Comparison of ENCODE assay signal across 8 cellular contexts in genomic region chr19:54189020-54189667, GRCh38. TPM values are rescaled to one million over a fixed set of nuclear protein-coding genes. Genes with fewer than 3 reads are reported as not detected.
DNase-seq lines count a peak whose midpoint lies in the region; ATAC-seq and TF ChIP-seq lines count a peak whose summit lies in the region.

TSS of gene MBOAT7 (minus strand) at chr19:54189580. CDS start at chr19:54188508, 1,072 bp downstream.

- peak within 1 kb of the TSS; percentile 99 to 100 (median 100) for H3K27ac Mint-ChIP-seq in CD14-positive monocyte
- H3K27ac Mint-ChIP-seq in T-helper 1 cell treated with Interleukin-12 subunit alpha and Interleukin-12 subunit beta and Interleukin-4 antibody, amounts not matched to agents 30 μg/mL and 1 μg/mL, for 36 hours = peak within 1 kb of the TSS; percentile 99

- TF ChIP-seq POLR2A in GM18951 (IDR thresholded peaks at IDR 0.05; ENCODE audit: extremely low read depth, insufficient read depth, insufficient read length) = peak; percentile 61

- peaks cover 11% of the 10 kb centered on the region for H3K4me1 ChIP-seq in fibroblast of lung (ENCODE audit: control insufficient read depth, extremely low read depth, insufficient read depth, low read length)

- no peaks in the 10 kb centered on the region for H4K20me1 ChIP-seq in fibroblast of lung (ENCODE audit: control insufficient read depth, extremely low read depth, insufficient read depth, low read length)

- H3K27me3 Mint-ChIP-seq in CD14-positive monocyte (ENCODE audit: low read depth in 3 of 3) = peaks cover 0 to 3% (median 1%) of the 10 kb centered on the region in 3 donors
- no peaks in the 10 kb centered on the region for H3K27me3 Mint-ChIP-seq in T-helper 1 cell treated with Interleukin-12 subunit alpha and Interleukin-12 subunit beta and Interleukin-4 antibody, amounts not matched to agents 30 μg/mL and 1 μg/mL, for 36 hours (ENCODE audit: low read depth)

- peaks cover 0 to 2% (median 0%) of the 10 kb centered on the region in 7 donors for H3K9me3 Mint-ChIP-seq in CD14-positive monocyte
- H3K9me3 Mint-ChIP-seq in T-helper 1 cell treated with Interleukin-12 subunit alpha and Interleukin-12 subunit beta and Interleukin-4 antibody, amounts not matched to agents 30 μg/mL and 1 μg/mL, for 36 hours = no peaks in the 10 kb centered on the region

- peak within 1 kb of the TSS; percentile 67 for H3K4me2 ChIP-seq in fibroblast of lung (ENCODE audit: extremely low read depth, insufficient read depth, low read length)

- peak within 1 kb of the TSS; percentile 93 for H3K9ac ChIP-seq in fibroblast of lung (ENCODE audit: insufficient read depth, low read length)

- H3K79me2 ChIP-seq in fibroblast of lung (ENCODE audit: control insufficient read depth, insufficient read depth, low read length) = peaks cover 30% of the 10 kb centered on the region

- DNase-seq in CD14-positive monocyte (ENCODE audit: low spot score) = no peak
- no peak for DNase-seq in fibroblast of lung (ENCODE audit: low read depth in 2 of 2)
- DNase-seq in omental fat pad (ENCODE audit: low spot score) = no peak
- no peak for DNase-seq in AML-193 (lab: John Stamatoyannopoulos, UW)
- no peak for DNase-seq in NCI-H2081 treated with DMSO at 0.1 percent for 48 hours (lab: John Stamatoyannopoulos, UW)

- H3K9me3 ChIP-seq in fibroblast of lung (ENCODE audit: control insufficient read depth, insufficient read depth, low read depth, low read length) = no peaks in the 10 kb centered on the region

- peak within 1 kb of the TSS; percentile 98 for H3K27ac ChIP-seq in fibroblast of lung (ENCODE audit: insufficient read depth, low read length)

- peaks cover 36% of the 10 kb centered on the region for H3K4me1 Mint-ChIP-seq in CD14-positive monocyte
- peaks cover 32% of the 10 kb centered on the region for H3K4me1 Mint-ChIP-seq in T-helper 1 cell treated with Interleukin-12 subunit alpha and Interleukin-12 subunit beta and Interleukin-4 antibody, amounts not matched to agents 30 μg/mL and 1 μg/mL, for 36 hours (ENCODE audit: low read depth)

- peak within 1 kb of the TSS; percentile 50 to 82 (median 70) for H3K4me3 ChIP-seq in fibroblast of lung (replicated peaks in 1 of 4; ENCODE audit: control extremely low read depth in 1 of 4, insufficient read depth in 1 of 4, low read depth in 3 of 4, low read length in 4 of 4)

- peaks cover 9% of the 10 kb centered on the region for H3K36me3 ChIP-seq in fibroblast of lung (ENCODE audit: control insufficient read depth, insufficient read depth, low read length)

- H3K36me3 Mint-ChIP-seq in CD14-positive monocyte = peaks cover 44 to 54% of the 10 kb centered on the region in 2 donors
- H3K36me3 Mint-ChIP-seq in T-helper 1 cell treated with Interleukin-12 subunit alpha and Interleukin-12 subunit beta and Interleukin-4 antibody, amounts not matched to agents 30 μg/mL and 1 μg/mL, for 36 hours (ENCODE audit: low read depth) = peaks cover 19% of the 10 kb centered on the region

- H3K27me3 ChIP-seq in fibroblast of lung (ENCODE audit: control insufficient read depth, insufficient read depth, low read length) = no peaks in the 10 kb centered on the region

- peak; percentile 10 for ATAC-seq in HG03097 (IDR thresholded peaks at IDR 0.05; ENCODE audit: low FRiP score, unreplicated experiment)
- ATAC-seq in omental fat pad (ENCODE audit: low FRiP score) = peak; percentile 25

- H2AFZ ChIP-seq in fibroblast of lung (ENCODE audit: low read length) = peak within 1 kb of the TSS; percentile 68

- TF ChIP-seq CTCF in CD14-positive monocyte (IDR thresholded peaks at IDR 0.05) (no peak), fibroblast of lung (conservative IDR thresholded peaks at IDR 0.05 in 1 of 2, IDR thresholded peaks at IDR 0.05 in 1 of 2; ENCODE audit: low read depth in 1 of 2, low read length in 2 of 2) (no peak), omental fat pad (IDR thresholded peaks at IDR 0.05) (peak in 1 of 3 donors; percentile 19)

- in situ Hi-C loops in GM18951 (cut with MboI; ENCODE audit: low sequenced_read_pairs, unreplicated experiment) = no loop called here

- peak within 1 kb of the TSS; percentile 93 to 95 for H3K4me3 Mint-ChIP-seq in CD14-positive monocyte
- H3K4me3 Mint-ChIP-seq in T-helper 1 cell treated with Interleukin-12 subunit alpha and Interleukin-12 subunit beta and Interleukin-4 antibody, amounts not matched to agents 30 μg/mL and 1 μg/mL, for 36 hours = peak within 1 kb of the TSS; percentile 90

- intact Hi-C loops in CD14-positive monocyte (cut with micrococcal nuclease) = no loop called here

RNA-seq across cellular contexts. Expression of gene MBOAT7, which starts in this region (rescaled TPM):
- polyA plus RNA-seq in CD14-positive monocyte (100 to 1,000 TPM in 1 of 2 donors, 10 to 100 TPM in 1; 84.0 to 115 TPM), fibroblast of lung (28.6 and 42.0 TPM in 2 replicates)
- total RNA-seq in fibroblast of lung (25.2 and 41.1 TPM in 2 replicates), omental fat pad (10 to 100 TPM; 21.0 to 72.4 (median 32.7) TPM)
- polyA plus RNA-seq in fibroblast of lung (2012) = 80.8 and 130 TPM in 2 replicates
- 79.6 and 123 TPM in 2 replicates for polyA minus RNA-seq in fibroblast of lung (ENCODE audit: low replicate concordance)
